ENCODE assay signal across 1 cellular context in genomic region chr18:75214766-75215515, GRCh38.
TF ChIP-seq lines count a peak whose summit lies in the region.

No MANE protein-coding gene starts in this region.

TF ChIP-seq in IMR-90, 13 proteins besides CTCF, POLR2A, EP300 and RAD21 (continued from another document):
- TF ChIP-seq, protein P1, sequence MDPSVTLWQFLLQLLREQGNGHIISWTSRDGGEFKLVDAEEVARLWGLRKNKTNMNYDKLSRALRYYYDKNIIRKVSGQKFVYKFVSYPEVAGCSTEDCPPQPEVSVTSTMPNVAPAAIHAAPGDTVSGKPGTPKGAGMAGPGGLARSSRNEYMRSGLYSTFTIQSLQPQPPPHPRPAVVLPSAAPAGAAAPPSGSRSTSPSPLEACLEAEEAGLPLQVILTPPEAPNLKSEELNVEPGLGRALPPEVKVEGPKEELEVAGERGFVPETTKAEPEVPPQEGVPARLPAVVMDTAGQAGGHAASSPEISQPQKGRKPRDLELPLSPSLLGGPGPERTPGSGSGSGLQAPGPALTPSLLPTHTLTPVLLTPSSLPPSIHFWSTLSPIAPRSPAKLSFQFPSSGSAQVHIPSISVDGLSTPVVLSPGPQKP (IDR thresholded peaks at IDR 0.05; ENCODE audit: borderline replicate concordance, low read depth, low read length), result no peak
- no peak for TF ChIP-seq FOS (IDR thresholded peaks at IDR 0.05; ENCODE audit: low read depth, low read length)
- TF ChIP-seq CHD1 (IDR thresholded peaks at IDR 0.05; ENCODE audit: low read depth, low read length), result no peak
TF ChIP-seq in IMR-90: peak in this region for 0.
